Comparison of ENCODE assay signal across 1 cellular context in the genomic region with DNA sequence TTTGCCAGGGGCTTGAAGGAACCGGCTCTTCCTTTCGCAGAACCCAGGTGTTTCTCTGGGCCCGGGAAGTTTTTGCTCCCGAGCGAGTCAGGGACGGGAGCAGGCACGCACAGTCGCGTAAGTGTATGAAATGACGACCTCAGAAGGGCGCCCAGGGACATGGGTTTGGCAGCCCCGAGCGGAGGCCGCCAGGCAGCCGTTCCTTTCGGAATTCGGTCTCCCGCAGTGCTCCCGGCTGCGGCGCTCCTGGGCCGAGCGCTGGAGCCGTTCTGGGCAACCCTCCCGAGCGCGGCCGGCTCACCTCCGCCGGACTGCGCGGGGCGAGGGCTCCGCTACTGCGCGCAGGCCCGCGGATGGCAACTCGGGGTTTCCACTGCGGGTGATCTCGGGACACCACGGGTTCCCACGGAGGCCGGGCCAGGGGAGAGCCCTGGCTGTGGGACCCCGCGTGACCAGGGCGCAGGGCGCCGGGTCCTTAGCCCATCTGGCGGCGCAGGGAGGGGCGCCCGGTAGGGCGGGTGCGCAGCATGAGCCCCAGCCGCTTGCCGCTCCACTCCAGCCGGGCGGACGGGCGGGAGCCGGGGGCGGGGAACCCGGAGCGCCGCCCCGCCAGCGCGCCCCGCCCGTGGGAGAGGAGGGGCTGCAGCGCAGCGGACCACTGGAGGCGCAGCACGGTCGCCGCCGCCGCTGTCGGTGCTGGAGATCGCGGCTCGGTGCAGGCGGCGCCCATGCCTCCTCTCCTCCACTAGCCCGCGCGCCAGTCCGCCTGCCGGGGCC.
TF ChIP-seq lines count a peak whose summit lies in the region.

A gene (plus strand): TSS at position 690 of the 777 bp plus-strand sequence. CDS start 111,673 bp downstream, outside the sequence.

TF ChIP-seq in HEK293, 187 proteins besides CTCF, POLR2A, EP300 and RAD21 (continued from another document and continues in another):
- TF ChIP-seq, protein P1, sequence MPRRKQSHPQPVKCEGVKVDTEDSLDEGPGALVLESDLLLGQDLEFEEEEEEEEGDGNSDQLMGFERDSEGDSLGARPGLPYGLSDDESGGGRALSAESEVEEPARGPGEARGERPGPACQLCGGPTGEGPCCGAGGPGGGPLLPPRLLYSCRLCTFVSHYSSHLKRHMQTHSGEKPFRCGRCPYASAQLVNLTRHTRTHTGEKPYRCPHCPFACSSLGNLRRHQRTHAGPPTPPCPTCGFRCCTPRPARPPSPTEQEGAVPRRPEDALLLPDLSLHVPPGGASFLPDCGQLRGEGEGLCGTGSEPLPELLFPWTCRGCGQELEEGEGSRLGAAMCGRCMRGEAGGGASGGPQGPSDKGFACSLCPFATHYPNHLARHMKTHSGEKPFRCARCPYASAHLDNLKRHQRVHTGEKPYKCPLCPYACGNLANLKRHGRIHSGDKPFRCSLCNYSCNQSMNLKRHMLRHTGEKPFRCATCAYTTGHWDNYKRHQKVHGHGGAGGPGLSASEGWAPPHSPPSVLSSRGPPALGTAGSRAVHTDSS (tag by site-specific recombination; IDR thresholded peaks at IDR 0.05), result no peak
- TF ChIP-seq MEIS1 (CRISPR knock-in tag; IDR thresholded peaks at IDR 0.05; ENCODE audit: borderline replicate concordance), result no peak
- no peak for TF ChIP-seq ZNF621 (tag by site-specific recombination; IDR thresholded peaks at IDR 0.05)
- TF ChIP-seq HOXD13 (CRISPR knock-in tag; IDR thresholded peaks at IDR 0.05; ENCODE audit: borderline replicate concordance), result no peak
- TF ChIP-seq, protein P2, sequence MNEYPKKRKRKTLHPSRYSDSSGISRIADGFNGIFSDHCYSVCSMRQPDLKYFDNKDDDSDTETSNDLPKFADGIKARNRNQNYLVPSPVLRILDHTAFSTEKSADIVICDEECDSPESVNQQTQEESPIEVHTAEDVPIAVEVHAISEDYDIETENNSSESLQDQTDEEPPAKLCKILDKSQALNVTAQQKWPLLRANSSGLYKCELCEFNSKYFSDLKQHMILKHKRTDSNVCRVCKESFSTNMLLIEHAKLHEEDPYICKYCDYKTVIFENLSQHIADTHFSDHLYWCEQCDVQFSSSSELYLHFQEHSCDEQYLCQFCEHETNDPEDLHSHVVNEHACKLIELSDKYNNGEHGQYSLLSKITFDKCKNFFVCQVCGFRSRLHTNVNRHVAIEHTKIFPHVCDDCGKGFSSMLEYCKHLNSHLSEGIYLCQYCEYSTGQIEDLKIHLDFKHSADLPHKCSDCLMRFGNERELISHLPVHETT (tag by site-specific recombination; IDR thresholded peaks at IDR 0.05), result no peak
- no peak for TF ChIP-seq GLI4 (tag by site-specific recombination; IDR thresholded peaks at IDR 0.05)
- no peak for TF ChIP-seq KLF7 (tag by site-specific recombination; IDR thresholded peaks at IDR 0.05; ENCODE audit: borderline replicate concordance)
- TF ChIP-seq, protein P3, sequence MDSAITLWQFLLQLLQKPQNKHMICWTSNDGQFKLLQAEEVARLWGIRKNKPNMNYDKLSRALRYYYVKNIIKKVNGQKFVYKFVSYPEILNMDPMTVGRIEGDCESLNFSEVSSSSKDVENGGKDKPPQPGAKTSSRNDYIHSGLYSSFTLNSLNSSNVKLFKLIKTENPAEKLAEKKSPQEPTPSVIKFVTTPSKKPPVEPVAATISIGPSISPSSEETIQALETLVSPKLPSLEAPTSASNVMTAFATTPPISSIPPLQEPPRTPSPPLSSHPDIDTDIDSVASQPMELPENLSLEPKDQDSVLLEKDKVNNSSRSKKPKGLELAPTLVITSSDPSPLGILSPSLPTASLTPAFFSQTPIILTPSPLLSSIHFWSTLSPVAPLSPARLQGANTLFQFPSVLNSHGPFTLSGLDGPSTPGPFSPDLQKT (IDR thresholded peaks at IDR 0.05; ENCODE audit: borderline replicate concordance, low read depth, low read length), result no peak
- TF ChIP-seq ZNF777 (tag by site-specific recombination; IDR thresholded peaks at IDR 0.05; ENCODE audit: borderline replicate concordance), result no peak
- no peak for TF ChIP-seq ZNF223 (tag by site-specific recombination; IDR thresholded peaks at IDR 0.05)
- no peak for TF ChIP-seq ZNF629 (tag by site-specific recombination; IDR thresholded peaks at IDR 0.05)
- TF ChIP-seq, protein P4, sequence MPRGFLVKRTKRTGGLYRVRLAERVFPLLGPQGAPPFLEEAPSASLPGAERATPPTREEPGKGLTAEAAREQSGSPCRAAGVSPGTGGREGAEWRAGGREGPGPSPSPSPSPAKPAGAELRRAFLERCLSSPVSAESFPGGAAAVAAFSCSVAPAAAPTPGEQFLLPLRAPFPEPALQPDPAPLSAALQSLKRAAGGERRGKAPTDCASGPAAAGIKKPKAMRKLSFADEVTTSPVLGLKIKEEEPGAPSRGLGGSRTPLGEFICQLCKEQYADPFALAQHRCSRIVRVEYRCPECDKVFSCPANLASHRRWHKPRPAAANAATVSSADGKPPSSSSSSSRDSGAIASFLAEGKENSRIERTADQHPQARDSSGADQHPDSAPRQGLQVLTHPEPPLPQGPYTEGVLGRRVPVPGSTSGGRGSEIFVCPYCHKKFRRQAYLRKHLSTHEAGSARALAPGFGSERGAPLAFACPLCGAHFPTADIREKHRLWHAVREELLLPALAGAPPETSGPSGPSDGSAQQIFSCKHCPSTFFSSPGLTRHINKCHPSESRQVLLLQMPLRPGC (tag by site-specific recombination; IDR thresholded peaks at IDR 0.05), result no peak
- TF ChIP-seq ZNF132 (tag by site-specific recombination; IDR thresholded peaks at IDR 0.05; ENCODE audit: borderline replicate concordance), result no peak
- TF ChIP-seq, protein P5, sequence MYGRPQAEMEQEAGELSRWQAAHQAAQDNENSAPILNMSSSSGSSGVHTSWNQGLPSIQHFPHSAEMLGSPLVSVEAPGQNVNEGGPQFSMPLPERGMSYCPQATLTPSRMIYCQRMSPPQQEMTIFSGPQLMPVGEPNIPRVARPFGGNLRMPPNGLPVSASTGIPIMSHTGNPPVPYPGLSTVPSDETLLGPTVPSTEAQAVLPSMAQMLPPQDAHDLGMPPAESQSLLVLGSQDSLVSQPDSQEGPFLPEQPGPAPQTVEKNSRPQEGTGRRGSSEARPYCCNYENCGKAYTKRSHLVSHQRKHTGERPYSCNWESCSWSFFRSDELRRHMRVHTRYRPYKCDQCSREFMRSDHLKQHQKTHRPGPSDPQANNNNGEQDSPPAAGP (tag by site-specific recombination; IDR thresholded peaks at IDR 0.05), result no peak; the same call in 1 of the 2 replicates
- TF ChIP-seq ZFP3 (tag by site-specific recombination; IDR thresholded peaks at IDR 0.05; ENCODE audit: low read depth), result no peak
- TF ChIP-seq ZNF155 (tag by site-specific recombination; IDR thresholded peaks at IDR 0.05), result no peak
- no peak for TF ChIP-seq ZNF670 (tag by site-specific recombination; IDR thresholded peaks at IDR 0.05; ENCODE audit: low read depth)
- TF ChIP-seq ZNF776 (tag by site-specific recombination; IDR thresholded peaks at IDR 0.05; ENCODE audit: borderline replicate concordance), result no peak
- peak; percentile 64; the same call in 1 of the 2 replicates for TF ChIP-seq ZEB2 (tag by site-specific recombination; IDR thresholded peaks at IDR 0.05)
- TF ChIP-seq ZNF138 (tag by site-specific recombination; IDR thresholded peaks at IDR 0.05; ENCODE audit: borderline replicate concordance), result no peak
- TF ChIP-seq ZNF10 (tag by site-specific recombination; IDR thresholded peaks at IDR 0.05), result no peak
- no peak for TF ChIP-seq ZNF707 (tag by site-specific recombination; IDR thresholded peaks at IDR 0.05)
- peak; percentile 72 for TF ChIP-seq ZBTB48 (tag by site-specific recombination; IDR thresholded peaks at IDR 0.05)
- TF ChIP-seq, protein P6, sequence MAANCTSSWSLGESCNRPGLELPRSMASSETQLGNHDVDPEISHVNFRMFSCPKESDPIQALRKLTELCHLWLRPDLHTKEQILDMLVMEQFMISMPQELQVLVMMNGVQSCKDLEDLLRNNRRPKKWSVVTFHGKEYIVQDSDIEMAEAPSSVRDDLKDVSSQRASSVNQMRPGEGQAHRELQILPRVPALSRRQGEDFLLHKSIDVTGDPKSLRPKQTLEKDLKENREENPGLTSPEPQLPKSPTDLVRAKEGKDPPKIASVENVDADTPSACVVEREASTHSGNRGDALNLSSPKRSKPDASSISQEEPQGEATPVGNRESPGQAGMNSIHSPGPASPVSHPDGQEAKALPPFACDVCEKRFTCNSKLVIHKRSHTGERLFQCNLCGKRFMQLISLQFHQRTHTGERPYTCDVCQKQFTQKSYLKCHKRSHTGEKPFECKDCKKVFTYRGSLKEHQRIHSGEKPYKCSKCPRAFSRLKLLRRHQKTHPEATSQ (tag by site-specific recombination; IDR thresholded peaks at IDR 0.05), result no peak; the same call in 1 of the 2 replicates
- TF ChIP-seq GLIS2 (tag by site-specific recombination; IDR thresholded peaks at IDR 0.05), result no peak
- TF ChIP-seq, protein P7, sequence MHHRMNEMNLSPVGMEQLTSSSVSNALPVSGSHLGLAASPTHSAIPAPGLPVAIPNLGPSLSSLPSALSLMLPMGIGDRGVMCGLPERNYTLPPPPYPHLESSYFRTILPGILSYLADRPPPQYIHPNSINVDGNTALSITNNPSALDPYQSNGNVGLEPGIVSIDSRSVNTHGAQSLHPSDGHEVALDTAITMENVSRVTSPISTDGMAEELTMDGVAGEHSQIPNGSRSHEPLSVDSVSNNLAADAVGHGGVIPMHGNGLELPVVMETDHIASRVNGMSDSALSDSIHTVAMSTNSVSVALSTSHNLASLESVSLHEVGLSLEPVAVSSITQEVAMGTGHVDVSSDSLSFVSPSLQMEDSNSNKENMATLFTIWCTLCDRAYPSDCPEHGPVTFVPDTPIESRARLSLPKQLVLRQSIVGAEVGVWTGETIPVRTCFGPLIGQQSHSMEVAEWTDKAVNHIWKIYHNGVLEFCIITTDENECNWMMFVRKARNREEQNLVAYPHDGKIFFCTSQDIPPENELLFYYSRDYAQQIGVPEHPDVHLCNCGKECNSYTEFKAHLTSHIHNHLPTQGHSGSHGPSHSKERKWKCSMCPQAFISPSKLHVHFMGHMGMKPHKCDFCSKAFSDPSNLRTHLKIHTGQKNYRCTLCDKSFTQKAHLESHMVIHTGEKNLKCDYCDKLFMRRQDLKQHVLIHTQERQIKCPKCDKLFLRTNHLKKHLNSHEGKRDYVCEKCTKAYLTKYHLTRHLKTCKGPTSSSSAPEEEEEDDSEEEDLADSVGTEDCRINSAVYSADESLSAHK (tag by site-specific recombination; IDR thresholded peaks at IDR 0.05), result no peak
- TF ChIP-seq ZNF623 (tag by site-specific recombination; IDR thresholded peaks at IDR 0.05), result no peak
- TF ChIP-seq OSR2 (tag by site-specific recombination; IDR thresholded peaks at IDR 0.05), result no peak
- TF ChIP-seq ZNF560 (tag by site-specific recombination; IDR thresholded peaks at IDR 0.05; ENCODE audit: borderline replicate concordance), result no peak
- TF ChIP-seq ZNF792 (tag by site-specific recombination; IDR thresholded peaks at IDR 0.05), result no peak
- TF ChIP-seq, protein P8, sequence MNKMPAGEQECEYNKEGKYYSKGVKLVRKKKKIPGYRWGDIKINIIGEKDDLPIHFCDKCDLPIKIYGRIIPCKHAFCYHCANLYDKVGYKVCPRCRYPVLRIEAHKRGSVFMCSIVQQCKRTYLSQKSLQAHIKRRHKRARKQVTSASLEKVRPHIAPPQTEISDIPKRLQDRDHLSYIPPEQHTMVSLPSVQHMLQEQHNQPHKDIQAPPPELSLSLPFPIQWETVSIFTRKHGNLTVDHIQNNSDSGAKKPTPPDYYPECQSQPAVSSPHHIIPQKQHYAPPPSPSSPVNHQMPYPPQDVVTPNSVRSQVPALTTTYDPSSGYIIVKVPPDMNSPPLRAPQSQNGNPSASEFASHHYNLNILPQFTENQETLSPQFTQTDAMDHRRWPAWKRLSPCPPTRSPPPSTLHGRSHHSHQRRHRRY (tag by site-specific recombination; IDR thresholded peaks at IDR 0.05), result no peak
- TF ChIP-seq ZNF416 (tag by site-specific recombination; IDR thresholded peaks at IDR 0.05), result no peak
- TF ChIP-seq, protein P9, sequence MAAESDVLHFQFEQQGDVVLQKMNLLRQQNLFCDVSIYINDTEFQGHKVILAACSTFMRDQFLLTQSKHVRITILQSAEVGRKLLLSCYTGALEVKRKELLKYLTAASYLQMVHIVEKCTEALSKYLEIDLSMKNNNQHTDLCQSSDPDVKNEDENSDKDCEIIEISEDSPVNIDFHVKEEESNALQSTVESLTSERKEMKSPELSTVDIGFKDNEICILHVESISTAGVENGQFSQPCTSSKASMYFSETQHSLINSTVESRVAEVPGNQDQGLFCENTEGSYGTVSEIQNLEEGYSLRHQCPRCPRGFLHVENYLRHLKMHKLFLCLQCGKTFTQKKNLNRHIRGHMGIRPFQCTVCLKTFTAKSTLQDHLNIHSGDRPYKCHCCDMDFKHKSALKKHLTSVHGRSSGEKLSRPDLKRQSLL (tag by site-specific recombination; IDR thresholded peaks at IDR 0.05), result peak; percentile 96
- no peak for TF ChIP-seq WT1 (tag by site-specific recombination; IDR thresholded peaks at IDR 0.05)
- no peak for TF ChIP-seq ZNF677 (tag by site-specific recombination; IDR thresholded peaks at IDR 0.05)
- TF ChIP-seq, protein P10, sequence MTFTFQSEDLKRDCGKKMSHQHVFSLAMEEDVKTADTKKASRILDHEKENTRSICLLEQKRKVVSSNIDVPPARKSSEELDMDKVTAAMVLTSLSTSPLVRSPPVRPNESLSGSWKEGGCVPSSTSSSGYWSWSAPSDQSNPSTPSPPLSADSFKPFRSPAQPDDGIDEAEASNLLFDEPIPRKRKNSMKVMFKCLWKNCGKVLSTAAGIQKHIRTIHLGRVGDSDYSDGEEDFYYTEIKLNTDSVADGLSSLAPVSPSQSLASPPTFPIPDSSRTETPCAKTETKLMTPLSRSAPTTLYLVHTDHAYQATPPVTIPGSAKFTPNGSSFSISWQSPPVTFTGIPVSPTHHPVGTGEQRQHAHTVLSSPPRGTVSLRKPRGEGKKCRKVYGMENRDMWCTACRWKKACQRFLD (tag by site-specific recombination; IDR thresholded peaks at IDR 0.05), result no peak
- TF ChIP-seq, protein P11, sequence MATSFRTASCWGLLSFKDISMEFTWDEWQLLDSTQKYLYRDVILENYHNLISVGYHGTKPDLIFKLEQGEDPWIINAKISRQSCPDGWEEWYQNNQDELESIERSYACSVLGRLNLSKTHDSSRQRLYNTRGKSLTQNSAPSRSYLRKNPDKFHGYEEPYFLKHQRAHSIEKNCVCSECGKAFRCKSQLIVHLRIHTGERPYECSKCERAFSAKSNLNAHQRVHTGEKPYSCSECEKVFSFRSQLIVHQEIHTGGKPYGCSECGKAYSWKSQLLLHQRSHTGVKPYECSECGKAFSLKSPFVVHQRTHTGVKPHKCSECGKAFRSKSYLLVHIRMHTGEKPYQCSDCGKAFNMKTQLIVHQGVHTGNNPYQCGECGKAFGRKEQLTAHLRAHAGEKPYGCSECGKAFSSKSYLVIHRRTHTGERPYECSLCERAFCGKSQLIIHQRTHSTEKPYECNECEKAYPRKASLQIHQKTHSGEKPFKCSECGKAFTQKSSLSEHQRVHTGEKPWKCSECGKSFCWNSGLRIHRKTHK (tag by site-specific recombination; IDR thresholded peaks at IDR 0.05), result no peak
- TF ChIP-seq ZSCAN16 (tag by site-specific recombination; IDR thresholded peaks at IDR 0.05), result no peak
- no peak for TF ChIP-seq ZNF654 (tag by site-specific recombination; IDR thresholded peaks at IDR 0.05; ENCODE audit: low read depth)
- TF ChIP-seq ZNF335 (tag by site-specific recombination; conservative IDR thresholded peaks at IDR 0.05), result peak; percentile 84
